ENCODE assay signal across 28 cellular contexts in genomic region chr6:69801225-69801624, GRCh38. TPM values are rescaled to one million over a fixed set of nuclear protein-coding genes. Genes with fewer than 3 reads are reported as not detected.
DNase-seq lines count a peak whose midpoint lies in the region; ATAC-seq, FAIRE-seq and TF ChIP-seq lines count a peak whose summit lies in the region.
"Had no signal": no experiment of that assay in that cellular context is flagged by ENCODE, and none has a peak within 500 bp of the region (broad histone marks: within the 10 kb centered on the region; RNA-seq: fewer than 3 reads in every experiment).

No MANE protein-coding gene starts in this region.

- H3K36me3 ChIP-seq in HCT116 (ENCODE audit: control insufficient read depth in 1 of 2, insufficient read depth in 2 of 2, low read length in 2 of 2) (no peaks in the 10 kb centered on the region), iPS-20b (ENCODE audit: insufficient read depth, low read depth, low read length) (no peaks in the 10 kb centered on the region)
- H3K36me3 ChIP-seq: heart right ventricle, lower lobe of right lung, thoracic aorta had no signal

- H3K9me3 ChIP-seq in HCT116 (ENCODE audit: control insufficient read depth in 1 of 2, insufficient read depth in 1 of 2, low read depth in 1 of 2, low read length in 2 of 2) = no peaks in the 10 kb centered on the region
- H3K9me3 ChIP-seq in iPS-20b (ENCODE audit: insufficient read depth, low read depth, low read length) = no peaks in the 10 kb centered on the region
- H3K9me3 ChIP-seq: heart right ventricle, lower lobe of right lung, thoracic aorta had no signal

- peak overlapping the region; percentile 74 for H2AFZ ChIP-seq in HCT116 (ENCODE audit: low read depth, low read length, poor library complexity, severe bottlenecking)

- DNase-seq in DMS 273 (lab: John Stamatoyannopoulos, UW; ENCODE audit: unreplicated experiment) (peak; percentile 55), DMS 273 treated with DMSO at 0.1 percent for 48 hours (lab: John Stamatoyannopoulos, UW) (no peak), HCT116 (ENCODE audit: low read depth, low spot score) (no peak), RKO (ENCODE audit: low spot score) (peak; percentile 19), H54 (ENCODE audit: insufficient read length, low spot score) (no peak)
- no peak for DNase-seq in central memory CD4-positive, alpha-beta T cell
- DNase-seq: activated CD4-positive, alpha-beta T cell treated with anti-CD3 and anti-CD28 coated beads, Interleukin-2, amount 10 ng/mL, durations not matched to agents 24 days and 14 days; C1 segment of cervical spinal cord; heart right ventricle; kidney glomerular epithelial cell; lower lobe of right lung; naive thymus-derived CD8-positive, alpha-beta T cell; NCI-H1436 treated with DMSO at 0.1 percent for 48 hours; NCI-H2081 treated with DMSO at 0.1 percent for 48 hours; NCI-H82; SHP77; stimulated activated naive CD4-positive, alpha-beta T cell treated with Interleukin-2 at 50 U/mL for 16 hours had no signal

- H3K9ac ChIP-seq in HCT116 (ENCODE audit: low read length) (no peak overlapping the region), iPS-20b (ENCODE audit: low read depth, low read length) (no peak overlapping the region)
- H3K9ac ChIP-seq: KMS-11 had no signal

- ATAC-seq in HCT116 (no peak), GM18870 (IDR thresholded peaks at IDR 0.05; ENCODE audit: unreplicated experiment) (no peak)
- ATAC-seq: heart right ventricle; lower lobe of right lung; naive thymus-derived CD8-positive, alpha-beta T cell had no signal

- FAIRE-seq in H54 (lab: Jason Lieb, UNC) = no peak
- FAIRE-seq: bronchial epithelial cell, endothelial cell of umbilical vein, frontal cortex, urothelium cell line had no signal

- TF ChIP-seq POLR2A in HCT116 (IDR thresholded peaks at IDR 0.05; ENCODE audit: borderline replicate concordance, extremely low read depth, insufficient read depth, insufficient read length) (no peak), H54 (IDR thresholded peaks at IDR 0.05; ENCODE audit: low read depth, low read length) (no peak)

- CTCF ChIA-PET in HCT116 (lab: Charles Lee) = no interaction called here

- no TSS peak for BruUV-seq in HCT116 (replicated peaks; lab: Mats Ljungman, UMichigan)

- H3K27me3 ChIP-seq in HCT116 (ENCODE audit: insufficient read depth, low read length) (no peaks in the 10 kb centered on the region), iPS-20b (ENCODE audit: insufficient read depth, low read length) (no peaks in the 10 kb centered on the region)
- H3K27me3 ChIP-seq: heart right ventricle had no signal

- no peak overlapping the region for H3K4me2 ChIP-seq in HCT116 (ENCODE audit: low read length)
- H3K4me2 ChIP-seq: KMS-11 had no signal

- TF ChIP-seq CTCF in HCT116 (IDR thresholded peaks at IDR 0.05 in 2 of 3, conservative IDR thresholded peaks at IDR 0.05 in 1 of 3; ENCODE audit: borderline replicate concordance in 1 of 3, insufficient read depth in 1 of 3, low read depth in 2 of 3, low read length in 2 of 3) = no peak

- H3K4me1 ChIP-seq in HCT116 (ENCODE audit: control insufficient read depth in 1 of 2, insufficient read depth in 2 of 2, low read length in 2 of 2) (peaks cover 3 to 8% of the 10 kb centered on the region in 2 experiments; a peak in 3 of 4 replicates), iPS-20b (ENCODE audit: insufficient read depth, low read length) (peaks cover 18% of the 10 kb centered on the region; the same call in 1 of the 2 replicates)

- no peaks in the 10 kb centered on the region for H3K9me2 ChIP-seq in HCT116 (ENCODE audit: insufficient read depth)

- intact Hi-C loops in HCT116 (cut with micrococcal nuclease) = no loop called here

- no peaks in the 10 kb centered on the region for H3K79me2 ChIP-seq in HCT116 (ENCODE audit: insufficient read depth, low read length)

- POLR2A ChIA-PET in HCT116 (lab: Charles Lee) = no interaction called here

- RAD21 ChIA-PET in HCT116 (lab: Charles Lee; ENCODE audit: low non-redundant PET in 1 of 2, low total read pairs in 2 of 2, uncharacterized antibody in 2 of 2, unreplicated experiment in 2 of 2) = no interaction called here

- TF ChIP-seq RAD21 in HCT116 (IDR thresholded peaks at IDR 0.05; ENCODE audit: low read depth) = no peak

- H3K4me3 ChIP-seq in HCT116 (replicated peaks in 1 of 2; ENCODE audit: low read depth in 1 of 2, low read length in 2 of 2) = no peak overlapping the region
- peak overlapping the region; percentile 55; the same call in 1 of the 2 replicates for H3K4me3 ChIP-seq in iPS-20b (ENCODE audit: low read length)
- H3K4me3 ChIP-seq: heart right ventricle, lower lobe of right lung, skin epidermis, thoracic aorta had no signal

- no peaks in the 10 kb centered on the region for H4K20me1 ChIP-seq in HCT116 (ENCODE audit: insufficient read depth)

- H3K27ac ChIP-seq in HCT116 (ENCODE audit: low read depth, low read length) (no peak overlapping the region), iPS-20b (ENCODE audit: low read length) (no peak overlapping the region)
- H3K27ac ChIP-seq: 22Rv1, heart right ventricle, KMS-11, lower lobe of right lung, skin epidermis, thoracic aorta, VCaP had no signal

TF ChIP-seq in HCT116, 20 proteins besides CTCF, POLR2A, EP300 and RAD21:
- TF ChIP-seq SIN3A (IDR thresholded peaks at IDR 0.05; ENCODE audit: low read depth) (no peak), ELF1 (IDR thresholded peaks at IDR 0.05; ENCODE audit: borderline replicate concordance, low read depth) (no peak), SRF (IDR thresholded peaks at IDR 0.05; ENCODE audit: low read depth) (no peak), MAX (IDR thresholded peaks at IDR 0.05) (no peak), CEBPB (IDR thresholded peaks at IDR 0.05; ENCODE audit: low read depth) (no peak), CBX3 (IDR thresholded peaks at IDR 0.05; ENCODE audit: low read depth) (no peak), FOSL1 (IDR thresholded peaks at IDR 0.05; ENCODE audit: low read depth) (no peak), POLR2AphosphoS5 (IDR thresholded peaks at IDR 0.05; ENCODE audit: low read depth, low read length) (no peak), JUND (IDR thresholded peaks at IDR 0.05) (no peak), ZNF274 (IDR thresholded peaks at IDR 0.05; ENCODE audit: low read depth, low read length) (no peak), YY1 (IDR thresholded peaks at IDR 0.05; ENCODE audit: extremely low read depth, insufficient replicate concordance, low read depth, low read length) (no peak), SP1 (IDR thresholded peaks at IDR 0.05; ENCODE audit: low read depth) (no peak), TCF7L2 (IDR thresholded peaks at IDR 0.05; ENCODE audit: borderline replicate concordance, extremely low read depth, insufficient read depth, insufficient read length) (no peak), EZH2phosphoT487 (IDR thresholded peaks at IDR 0.05; ENCODE audit: borderline replicate concordance) (no peak), REST (IDR thresholded peaks at IDR 0.05; ENCODE audit: low read depth) (no peak)
- TF ChIP-seq, protein P1, sequence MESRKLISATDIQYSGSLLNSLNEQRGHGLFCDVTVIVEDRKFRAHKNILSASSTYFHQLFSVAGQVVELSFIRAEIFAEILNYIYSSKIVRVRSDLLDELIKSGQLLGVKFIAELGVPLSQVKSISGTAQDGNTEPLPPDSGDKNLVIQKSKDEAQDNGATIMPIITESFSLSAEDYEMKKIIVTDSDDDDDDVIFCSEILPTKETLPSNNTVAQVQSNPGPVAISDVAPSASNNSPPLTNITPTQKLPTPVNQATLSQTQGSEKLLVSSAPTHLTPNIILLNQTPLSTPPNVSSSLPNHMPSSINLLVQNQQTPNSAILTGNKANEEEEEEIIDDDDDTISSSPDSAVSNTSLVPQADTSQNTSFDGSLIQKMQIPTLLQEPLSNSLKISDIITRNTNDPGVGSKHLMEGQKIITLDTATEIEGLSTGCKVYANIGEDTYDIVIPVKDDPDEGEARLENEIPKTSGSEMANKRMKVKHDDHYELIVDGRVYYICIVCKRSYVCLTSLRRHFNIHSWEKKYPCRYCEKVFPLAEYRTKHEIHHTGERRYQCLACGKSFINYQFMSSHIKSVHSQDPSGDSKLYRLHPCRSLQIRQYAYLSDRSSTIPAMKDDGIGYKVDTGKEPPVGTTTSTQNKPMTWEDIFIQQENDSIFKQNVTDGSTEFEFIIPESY (IDR thresholded peaks at IDR 0.05; ENCODE audit: extremely low read depth, insufficient replicate concordance, low read length) = no peak

RNA-seq across cellular contexts. Expression of gene LMBRD1, which starts 4.4 kb away (rescaled TPM):
- total RNA-seq in HCT116 (2021; ENCODE audit: unreplicated experiment) = 11.9 TPM
- 4.9 and 5.6 TPM in 2 replicates for polyA plus RNA-seq in HCT116 (2012)

Comparison
In these comparisons a context has a peak if more than half of its experiments do, and no peak if none do; other contexts are left out.
1. DNase-seq: peak in DMS 273 (single experiment) and RKO (single experiment); none in DMS 273 treated with DMSO at 0.1 percent for 48 hours (single experiment), HCT116 (single experiment), H54 (single experiment) and central memory CD4-positive, alpha-beta T cell (single experiment).